Comparison of ENCODE assay signal across 22 cellular contexts in the genomic region with DNA sequence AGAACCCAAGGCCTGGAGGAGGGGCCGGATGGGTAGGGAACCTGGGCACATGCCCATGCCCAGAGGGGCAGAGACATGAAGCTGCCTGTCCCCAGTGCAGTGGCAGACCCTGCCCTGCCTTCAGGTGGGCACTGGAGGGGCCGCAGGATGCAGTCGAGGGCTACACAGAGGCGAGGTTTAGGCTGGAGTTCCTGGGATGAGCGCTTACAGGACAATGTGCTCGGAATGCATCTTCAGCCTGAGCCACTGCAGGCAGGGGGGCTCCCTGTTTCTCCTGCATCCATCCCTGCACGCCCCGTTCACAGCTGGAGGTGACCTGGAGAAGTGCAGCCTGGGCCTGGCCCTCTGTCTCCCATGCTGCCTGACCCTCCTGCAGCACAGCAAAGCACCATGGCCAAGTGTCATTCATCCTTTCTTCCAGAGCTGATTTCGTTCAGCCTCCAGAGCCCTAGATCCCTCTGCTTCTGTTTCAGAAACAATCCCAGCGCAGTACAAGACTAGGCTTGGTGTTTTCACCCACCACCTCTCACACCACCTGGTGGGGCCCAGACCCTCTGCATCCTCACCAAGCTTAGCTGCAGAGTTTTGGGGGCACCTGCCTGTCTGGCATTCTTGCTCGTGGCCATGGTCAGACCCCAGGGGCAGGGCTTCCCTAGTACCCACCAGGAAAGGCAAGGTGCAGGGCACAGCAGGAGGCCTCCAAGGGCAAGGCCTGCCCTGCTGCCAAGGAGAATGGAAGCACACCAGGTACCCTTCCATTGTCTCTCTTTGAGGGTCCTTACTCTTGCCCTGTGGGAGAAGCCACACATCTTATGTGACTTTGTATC.
DNase-seq lines count a peak whose midpoint lies in the region; ATAC-seq and TF ChIP-seq lines count a peak whose summit lies in the region.
"Had no signal": no experiment of that assay in that cellular context is flagged by ENCODE, and none has a peak within 500 bp of the region (broad histone marks: within the 10 kb centered on the region; RNA-seq: fewer than 3 reads in every experiment).

No MANE protein-coding gene starts in this region.

- no peak overlapping the region for H3K4me2 ChIP-seq in neuronal stem cell (ENCODE audit: insufficient read depth, low read length, poor library complexity, severe bottlenecking)
- H3K4me2 ChIP-seq: A549 had no signal

- peaks cover 0 to 32% (median 0%) of the 10 kb centered on the region in 4 donors for H3K27me3 ChIP-seq in esophagus muscularis mucosa
- H3K27me3 ChIP-seq in neuronal stem cell (ENCODE audit: control insufficient read depth in 3 of 3, insufficient read depth in 3 of 3, low read depth in 1 of 3, low read length in 3 of 3), result no peaks in the 10 kb centered on the region
- no peaks in the 10 kb centered on the region for H3K27me3 ChIP-seq in vagina
- H3K27me3 ChIP-seq: MG63, SJCRH30 had no signal

- no peak overlapping the region for H3K4ac ChIP-seq in neuronal stem cell (ENCODE audit: low read length)

- ATAC-seq in Right ventricle myocardium inferior (no peak), HG03460 (IDR thresholded peaks at IDR 0.05; ENCODE audit: unreplicated experiment) (no peak), HG03469 (IDR thresholded peaks at IDR 0.05; ENCODE audit: unreplicated experiment) (no peak)
- ATAC-seq: A549 had no signal

- WGBS in esophagus muscularis mucosa, result 79% methylated on average over 10 of the region's 11 CpGs
- no CpG with 5 or more reads among the region's 11 CpGs for WGBS in neuronal stem cell (ENCODE audit: extremely low coverage in 2 of 2, insufficient read length in 2 of 2, insufficient replicate concordance in 1 of 2), 2 donors

- TF ChIP-seq POLR2A in esophagus muscularis mucosa (IDR thresholded peaks at IDR 0.05; ENCODE audit: low read depth) (no peak), vagina (IDR thresholded peaks at IDR 0.05) (no peak)

- H3K23ac ChIP-seq in neuronal stem cell (ENCODE audit: low read depth, low read length, poor library complexity), result no peak overlapping the region

- H2BK120ac ChIP-seq in neuronal stem cell (ENCODE audit: low read depth, low read length), result no peak overlapping the region

- H3K36me3 ChIP-seq in esophagus muscularis mucosa (no peaks in the 10 kb centered on the region), neuronal stem cell (replicated peaks in 1 of 2; ENCODE audit: control insufficient read depth in 2 of 2, insufficient read depth in 2 of 2, low read length in 2 of 2) (no peaks in the 10 kb centered on the region), vagina (no peaks in the 10 kb centered on the region)
- H3K36me3 ChIP-seq: MG63, SJCRH30 had no signal

- H3K18ac ChIP-seq in neuronal stem cell (ENCODE audit: low read length), result peak overlapping the region; percentile 73

- H3K27ac ChIP-seq in esophagus muscularis mucosa (replicated peaks in 1 of 4) (no peak overlapping the region), neuronal stem cell (replicated peaks; ENCODE audit: low read length) (no peak overlapping the region), vagina (no peak overlapping the region)
- H3K27ac ChIP-seq: A549, SJCRH30 had no signal

- H3K9me3 ChIP-seq in esophagus muscularis mucosa, result peaks cover 0 to 4% (median 0%) of the 10 kb centered on the region in 4 donors
- H3K9me3 ChIP-seq in neuronal stem cell (replicated peaks in 1 of 2; ENCODE audit: control insufficient read depth in 2 of 2, insufficient read depth in 1 of 2, low read depth in 1 of 2, low read length in 2 of 2), result no peaks in the 10 kb centered on the region
- no peaks in the 10 kb centered on the region for H3K9me3 ChIP-seq in vagina
- H3K9me3 ChIP-seq: A549, MG63, SJCRH30 had no signal

- DNase-seq in cardiac septum (ENCODE audit: low spot score), result peak; percentile 58
- DNase-seq in Right ventricle myocardium inferior (ENCODE audit: missing footprints), result no peak
- peak; percentile 57 for DNase-seq in esophagus muscularis mucosa (ENCODE audit: extremely low spot score)
- no peak for DNase-seq in neuronal stem cell (ENCODE audit: low spot score)
- peak; percentile 67 to 84 for DNase-seq in vagina (ENCODE audit: extremely low spot score in 2 of 2)
- DNase-seq: AML-193; C1 segment of cervical spinal cord; CD4-positive, alpha-beta memory T cell; COR-L47; DMS53; KBM-7; MG63; NCI-H1105 treated with DMSO at 0.1 percent for 48 hours; NCI-H146; NCI-H1930; NCI-H2107; NCI-H524 treated with DMSO at 0.1 percent for 48 hours; NCI-H774; SJCRH30 had no signal

- no peak overlapping the region for H2AK5ac ChIP-seq in neuronal stem cell (ENCODE audit: low read depth, low read length)

- H2AFZ ChIP-seq in neuronal stem cell (ENCODE audit: low read length), result no peak overlapping the region

- H3K4me1 ChIP-seq in esophagus muscularis mucosa (no peaks in the 10 kb centered on the region), neuronal stem cell (ENCODE audit: control insufficient read depth in 2 of 2, insufficient read depth in 1 of 2, low read depth in 1 of 2, low read length in 2 of 2) (peaks cover 3 to 4% of the 10 kb centered on the region in 2 donors), vagina (no peaks in the 10 kb centered on the region)
- H3K4me1 ChIP-seq: A549, SJCRH30 had no signal

- TF ChIP-seq EP300 in esophagus muscularis mucosa (IDR thresholded peaks at IDR 0.05), result no peak

- no peak overlapping the region for H4K91ac ChIP-seq in neuronal stem cell (ENCODE audit: low read depth, low read length, poor library complexity)

- TF ChIP-seq CTCF in esophagus muscularis mucosa (IDR thresholded peaks at IDR 0.05) (no peak), vagina (IDR thresholded peaks at IDR 0.05) (no peak)

- H3K4me3 ChIP-seq in esophagus muscularis mucosa (no peak overlapping the region), neuronal stem cell (ENCODE audit: low read length in 2 of 2) (no peak overlapping the region), vagina (no peak overlapping the region)
- H3K4me3 ChIP-seq: A549, MG63, SJCRH30 had no signal

- H4K8ac ChIP-seq in neuronal stem cell (ENCODE audit: low read depth, low read length), result no peak overlapping the region

- no peak overlapping the region for H2BK12ac ChIP-seq in neuronal stem cell (ENCODE audit: low read length)

- H3K9ac ChIP-seq in neuronal stem cell (ENCODE audit: low read depth, low read length, poor library complexity), result peak overlapping the region; percentile 54

- intact Hi-C loops in cardiac septum (cut with DNase I), result no loop called here
- intact Hi-C loops in Right ventricle myocardium inferior (cut with DNase I), result no loop called here
- intact Hi-C loops in esophagus muscularis mucosa (cut with DNase I), result no loop called here
- intact Hi-C loops in vagina (cut with DNase I), result no loop called here

- no peak overlapping the region for H3K14ac ChIP-seq in neuronal stem cell (ENCODE audit: low read length)

- H3K79me1 ChIP-seq in neuronal stem cell (ENCODE audit: low read depth, low read length), result no peaks in the 10 kb centered on the region

- no peak overlapping the region for H2BK15ac ChIP-seq in neuronal stem cell (ENCODE audit: low read length)

- no peak overlapping the region for H2BK5ac ChIP-seq in neuronal stem cell (ENCODE audit: low read length)

Comparison
In these comparisons a context has a peak if more than half of its experiments do, and no peak if none do; other contexts are left out.
1. DNase-seq: peak in cardiac septum (single experiment), esophagus muscularis mucosa (single experiment) and vagina (2 of 2); none in Right ventricle myocardium inferior (single experiment) and neuronal stem cell (single experiment).